Comparison of ENCODE assay signal across 1 cellular context in the genomic region with DNA sequence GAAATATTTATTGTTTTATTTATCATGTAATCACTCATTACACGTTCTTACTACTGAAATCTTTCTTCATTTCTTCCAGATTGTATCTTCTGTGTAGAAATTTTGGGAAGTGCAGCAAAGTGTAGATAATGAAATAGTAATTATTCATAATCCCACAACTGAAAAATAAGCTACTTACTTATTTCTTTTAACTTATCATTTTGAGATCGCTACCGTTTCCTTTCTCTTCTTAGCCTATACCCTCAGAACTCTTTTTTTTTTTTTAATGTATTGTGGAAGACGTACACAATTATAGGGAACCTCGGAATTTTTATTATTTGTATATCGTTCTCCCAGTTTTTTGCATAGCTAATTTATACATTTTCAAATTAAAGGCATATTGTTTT.
TF ChIP-seq lines count a peak whose summit lies in the region.

No MANE protein-coding gene starts in this region.

TF ChIP-seq in GM23338, 12 proteins besides CTCF, POLR2A, EP300 and RAD21 (continued from another document):
- TF ChIP-seq, protein P1, sequence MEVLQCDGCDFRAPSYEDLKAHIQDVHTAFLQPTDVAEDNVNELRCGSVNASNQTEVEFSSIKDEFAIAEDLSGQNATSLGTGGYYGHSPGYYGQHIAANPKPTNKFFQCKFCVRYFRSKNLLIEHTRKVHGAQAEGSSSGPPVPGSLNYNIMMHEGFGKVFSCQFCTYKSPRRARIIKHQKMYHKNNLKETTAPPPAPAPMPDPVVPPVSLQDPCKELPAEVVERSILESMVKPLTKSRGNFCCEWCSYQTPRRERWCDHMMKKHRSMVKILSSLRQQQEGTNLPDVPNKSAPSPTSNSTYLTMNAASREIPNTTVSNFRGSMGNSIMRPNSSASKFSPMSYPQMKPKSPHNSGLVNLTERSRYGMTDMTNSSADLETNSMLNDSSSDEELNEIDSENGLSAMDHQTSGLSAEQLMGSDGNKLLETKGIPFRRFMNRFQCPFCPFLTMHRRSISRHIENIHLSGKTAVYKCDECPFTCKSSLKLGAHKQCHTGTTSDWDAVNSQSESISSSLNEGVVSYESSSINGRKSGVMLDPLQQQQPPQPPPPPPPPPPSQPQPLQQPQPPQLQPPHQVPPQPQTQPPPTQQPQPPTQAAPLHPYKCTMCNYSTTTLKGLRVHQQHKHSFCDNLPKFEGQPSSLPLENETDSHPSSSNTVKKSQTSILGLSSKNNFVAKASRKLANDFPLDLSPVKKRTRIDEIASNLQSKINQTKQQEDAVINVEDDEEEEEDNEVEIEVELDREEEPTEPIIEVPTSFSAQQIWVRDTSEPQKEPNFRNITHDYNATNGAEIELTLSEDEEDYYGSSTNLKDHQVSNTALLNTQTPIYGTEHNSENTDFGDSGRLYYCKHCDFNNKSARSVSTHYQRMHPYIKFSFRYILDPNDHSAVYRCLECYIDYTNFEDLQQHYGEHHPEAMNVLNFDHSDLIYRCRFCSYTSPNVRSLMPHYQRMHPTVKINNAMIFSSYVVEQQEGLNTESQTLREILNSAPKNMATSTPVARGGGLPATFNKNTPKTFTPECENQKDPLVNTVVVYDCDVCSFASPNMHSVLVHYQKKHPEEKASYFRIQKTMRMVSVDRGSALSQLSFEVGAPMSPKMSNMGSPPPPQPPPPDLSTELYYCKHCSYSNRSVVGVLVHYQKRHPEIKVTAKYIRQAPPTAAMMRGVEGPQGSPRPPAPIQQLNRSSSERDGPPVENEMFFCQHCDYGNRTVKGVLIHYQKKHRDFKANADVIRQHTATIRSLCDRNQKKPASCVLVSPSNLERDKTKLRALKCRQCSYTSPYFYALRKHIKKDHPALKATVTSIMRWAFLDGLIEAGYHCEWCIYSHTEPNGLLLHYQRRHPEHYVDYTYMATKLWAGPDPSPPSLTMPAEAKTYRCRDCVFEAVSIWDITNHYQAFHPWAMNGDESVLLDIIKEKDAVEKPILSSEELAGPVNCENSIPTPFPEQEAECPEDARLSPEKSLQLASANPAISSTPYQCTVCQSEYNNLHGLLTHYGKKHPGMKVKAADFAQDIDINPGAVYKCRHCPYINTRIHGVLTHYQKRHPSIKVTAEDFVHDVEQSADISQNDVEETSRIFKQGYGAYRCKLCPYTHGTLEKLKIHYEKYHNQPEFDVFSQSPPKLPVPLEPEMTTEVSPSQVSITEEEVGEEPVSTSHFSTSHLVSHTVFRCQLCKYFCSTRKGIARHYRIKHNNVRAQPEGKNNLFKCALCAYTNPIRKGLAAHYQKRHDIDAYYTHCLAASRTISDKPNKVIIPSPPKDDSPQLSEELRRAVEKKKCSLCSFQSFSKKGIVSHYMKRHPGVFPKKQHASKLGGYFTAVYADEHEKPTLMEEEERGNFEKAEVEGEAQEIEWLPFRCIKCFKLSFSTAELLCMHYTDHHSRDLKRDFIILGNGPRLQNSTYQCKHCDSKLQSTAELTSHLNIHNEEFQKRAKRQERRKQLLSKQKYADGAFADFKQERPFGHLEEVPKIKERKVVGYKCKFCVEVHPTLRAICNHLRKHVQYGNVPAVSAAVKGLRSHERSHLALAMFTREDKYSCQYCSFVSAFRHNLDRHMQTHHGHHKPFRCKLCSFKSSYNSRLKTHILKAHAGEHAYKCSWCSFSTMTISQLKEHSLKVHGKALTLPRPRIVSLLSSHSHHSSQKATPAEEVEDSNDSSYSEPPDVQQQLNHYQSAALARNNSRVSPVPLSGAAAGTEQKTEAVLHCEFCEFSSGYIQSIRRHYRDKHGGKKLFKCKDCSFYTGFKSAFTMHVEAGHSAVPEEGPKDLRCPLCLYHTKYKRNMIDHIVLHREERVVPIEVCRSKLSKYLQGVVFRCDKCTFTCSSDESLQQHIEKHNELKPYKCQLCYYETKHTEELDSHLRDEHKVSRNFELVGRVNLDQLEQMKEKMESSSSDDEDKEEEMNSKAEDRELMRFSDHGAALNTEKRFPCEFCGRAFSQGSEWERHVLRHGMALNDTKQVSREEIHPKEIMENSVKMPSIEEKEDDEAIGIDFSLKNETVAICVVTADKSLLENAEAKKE (CRISPR knock-in tag; IDR thresholded peaks at IDR 0.05), result no peak
- no peak for TF ChIP-seq JUNB (IDR thresholded peaks at IDR 0.05; ENCODE audit: unreplicated experiment)
